ENCODE assay signal across 21 cellular contexts in the genomic region with DNA sequence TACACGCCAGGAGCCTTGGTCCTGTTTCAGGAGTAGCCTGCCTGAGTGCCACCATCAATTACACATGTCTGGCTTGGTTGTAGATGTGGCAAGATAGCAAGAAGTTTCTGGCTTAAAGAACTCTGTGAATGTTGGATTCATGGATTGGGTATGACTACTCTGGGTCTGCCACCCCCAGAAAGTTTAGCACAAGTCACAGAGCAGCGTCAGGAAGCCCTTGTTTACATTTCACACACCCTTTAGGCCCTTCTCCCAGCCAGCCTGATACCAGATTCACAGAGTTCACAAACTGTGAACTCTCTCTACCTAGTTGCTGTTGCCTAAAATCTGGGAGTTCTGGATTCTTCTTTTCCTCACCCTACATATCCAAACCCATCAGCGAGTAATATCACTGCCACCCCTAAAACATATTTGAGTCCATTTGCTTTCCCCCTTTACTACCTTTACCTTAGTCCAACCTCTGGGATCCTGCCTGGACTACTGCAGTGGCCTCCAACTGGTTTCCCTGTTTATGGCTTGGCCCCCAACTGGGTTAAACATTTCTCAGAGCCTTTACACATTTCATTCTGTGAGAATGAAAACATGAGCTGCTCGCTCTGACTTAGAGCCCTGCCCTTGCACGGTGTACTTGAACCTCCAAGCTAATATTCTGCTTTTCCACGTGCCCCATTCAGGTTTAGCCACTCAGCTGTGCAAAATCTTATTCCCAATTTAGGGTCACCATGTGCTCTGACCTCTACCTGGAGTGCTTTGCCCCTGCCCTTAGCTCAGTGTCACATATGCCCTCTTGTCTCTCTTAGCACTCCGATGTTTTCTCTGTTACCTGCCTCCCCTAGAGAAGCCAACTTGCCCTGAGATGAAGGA. TPM values are rescaled to one million over a fixed set of nuclear protein-coding genes. Genes with fewer than 3 reads are reported as not detected.
A peak's percentile ranks its signal among the peaks of the same experiment; 100 is the strongest.
DNase-seq lines count a peak whose midpoint lies in the region; ATAC-seq and TF ChIP-seq lines count a peak whose summit lies in the region.
"Had no signal": no experiment of that assay in that cellular context is flagged by ENCODE, and none has a peak within 500 bp of the region (broad histone marks: within the 10 kb centered on the region; RNA-seq: fewer than 3 reads in every experiment).

No MANE protein-coding gene starts in this region.

- CTCF ChIA-PET in activated naive CD4-positive, alpha-beta T cell treated with anti-CD3 and anti-CD28 coated beads, Interleukin-2, amount 10 ng/mL, durations not matched to agents 7 days and 5 days (lab: Charles Lee): interaction anchor here (0.7 to 1.4 kb wide), 4 partner anchors 11 to 224 kb away, joined by 3 to 4 read pairs (median 3); no protein-coding TSS in a partner anchor

- H3K36me3 Mint-ChIP-seq in activated naive CD4-positive, alpha-beta T cell treated with anti-CD3 and anti-CD28 coated beads, Interleukin-2, amount 50 U/mL, for 72 hours: no peaks in the 10 kb centered on the region
- no peaks in the 10 kb centered on the region for H3K36me3 Mint-ChIP-seq in activated naive CD4-positive, alpha-beta T cell treated with anti-CD3 and anti-CD28 coated beads, Interleukin-2, amount 10 ng/mL, durations not matched to agents 7 days and 5 days
- H3K36me3 Mint-ChIP-seq: CD4-positive, CD25-positive, alpha-beta regulatory T cell had no signal

- in situ Hi-C loops in transverse colon (cut with MboI; ENCODE audit: low pct_ligation_motif_present in 1 of 4, low pct_unique_long_range_greater_than_20kb in 1 of 4, low sequenced_read_pairs in 3 of 4): no loop called here

- H3K36me3 ChIP-seq in transverse colon: no peaks in the 10 kb centered on the region
- H3K36me3 ChIP-seq: ovary had no signal

- 43 to 56% methylated on average over 6 to 7 of the region's 7 CpGs for WGBS in transverse colon (ENCODE audit: low coverage in 1 of 2), 2 donors

- H3K9me3 Mint-ChIP-seq in activated naive CD4-positive, alpha-beta T cell treated with anti-CD3 and anti-CD28 coated beads, Interleukin-2, amount 50 U/mL, for 72 hours: no peaks in the 10 kb centered on the region
- no peaks in the 10 kb centered on the region for H3K9me3 Mint-ChIP-seq in activated naive CD4-positive, alpha-beta T cell treated with anti-CD3 and anti-CD28 coated beads, Interleukin-2, amount 10 ng/mL, durations not matched to agents 7 days and 5 days
- H3K9me3 Mint-ChIP-seq: activated B cell treated with CpG ODN at 0.5 μM for 24 hours; activated CD8-positive, alpha-beta T cell treated with anti-CD3 and anti-CD28 coated beads for 36 hours; activated T-cell treated with anti-CD3 and anti-CD28 coated beads, Interleukin-2, amount 50 U/mL, for 24 hours; CD4-positive, CD25-positive, alpha-beta regulatory T cell had no signal

- no peak for TF ChIP-seq POLR2A in transverse colon (IDR thresholded peaks at IDR 0.05)

- peaks cover 16% of the 10 kb centered on the region for H3K4me1 Mint-ChIP-seq in activated naive CD4-positive, alpha-beta T cell treated with anti-CD3 and anti-CD28 coated beads, Interleukin-2, amount 10 ng/mL, durations not matched to agents 7 days and 5 days

- peak overlapping the region; percentile 26 for H3K27ac Mint-ChIP-seq in activated naive CD4-positive, alpha-beta T cell treated with anti-CD3 and anti-CD28 coated beads, Interleukin-2, amount 50 U/mL, for 72 hours
- no peak overlapping the region for H3K27ac Mint-ChIP-seq in activated naive CD4-positive, alpha-beta T cell treated with anti-CD3 and anti-CD28 coated beads, Interleukin-2, amount 10 ng/mL, durations not matched to agents 7 days and 5 days
- H3K27ac Mint-ChIP-seq: activated B cell treated with CpG ODN at 0.5 μM for 24 hours; activated CD8-positive, alpha-beta T cell treated with anti-CD3 and anti-CD28 coated beads for 36 hours; activated naive CD8-positive, alpha-beta T cell had no signal

- TF ChIP-seq EP300 in transverse colon (IDR thresholded peaks at IDR 0.05; ENCODE audit: low read depth): no peak

- peaks cover 18% of the 10 kb centered on the region for H3K27me3 Mint-ChIP-seq in activated naive CD4-positive, alpha-beta T cell treated with anti-CD3 and anti-CD28 coated beads, Interleukin-2, amount 10 ng/mL, durations not matched to agents 7 days and 5 days
- H3K27me3 Mint-ChIP-seq: activated B cell treated with CpG ODN at 0.5 μM for 24 hours; activated CD8-positive, alpha-beta T cell treated with anti-CD3 and anti-CD28 coated beads for 36 hours; activated naive CD8-positive, alpha-beta T cell; activated T-cell treated with anti-CD3 and anti-CD28 coated beads, Interleukin-2, amount 50 U/mL, for 24 hours; CD4-positive, CD25-positive, alpha-beta regulatory T cell had no signal

- H3K9me3 ChIP-seq in transverse colon: no peaks in the 10 kb centered on the region
- H3K9me3 ChIP-seq: left lung, ovary, SJSA1, tibial nerve had no signal

- no peak for ATAC-seq in activated naive CD4-positive, alpha-beta T cell treated with anti-CD3 and anti-CD28 coated beads, Interleukin-2, amount 50 U/mL, for 72 hours
- peak; percentile 15 for ATAC-seq in left colon
- ATAC-seq: activated CD8-positive, alpha-beta T cell treated with anti-CD3 and anti-CD28 coated beads for 36 hours; foreskin keratinocyte; left lung; sciatic nerve had no signal

- DNase-seq in activated naive CD4-positive, alpha-beta T cell treated with anti-CD3 and anti-CD28 coated beads, Interleukin-2, amount 50 U/mL, for 72 hours (ENCODE audit: low spot score in 2 of 2): no peak
- no peak for DNase-seq in activated naive CD4-positive, alpha-beta T cell treated with anti-CD3 and anti-CD28 coated beads, Interleukin-2, amount 10 ng/mL, durations not matched to agents 7 days and 5 days
- peak in 1 of 2 donors; percentile 24 for DNase-seq in left colon
- no peak for DNase-seq in transverse colon
- DNase-seq in inferior parietal cortex (ENCODE audit: extremely low spot score): no peak
- DNase-seq in middle frontal gyrus (ENCODE audit: extremely low spot score, low spot score): no peak
- DNase-seq: activated B cell treated with CpG ODN at 0.5 μM for 24 hours; activated CD8-positive, alpha-beta T cell treated with anti-CD3 and anti-CD28 coated beads for 36 hours; activated T-cell treated with anti-CD3 and anti-CD28 coated beads, Interleukin-2, amount 50 U/mL, for 24 hours; brain microvascular endothelial cell; CD4-positive, CD25-positive, alpha-beta regulatory T cell; foreskin keratinocyte; left lung; NCI-H1417 treated with DMSO at 0.1 percent for 48 hours; NCI-H69; ovary; stimulated activated naive CD4-positive, alpha-beta T cell treated with Interleukin-2 at 50 U/mL for 16 hours had no signal

- peaks cover 5 to 27% (median 23%) of the 10 kb centered on the region in 4 donors for H3K4me1 ChIP-seq in transverse colon

- intact Hi-C loops in left colon (cut with DNase I, micrococcal nuclease): no loop called here
- intact Hi-C loops in transverse colon (cut with DNase I; ENCODE audit: low total_unique reads): no loop called here

- H3K27me3 ChIP-seq in transverse colon: no peaks in the 10 kb centered on the region
- H3K27me3 ChIP-seq: brain microvascular endothelial cell, foreskin keratinocyte, left lung, ovary, SJSA1, tibial nerve had no signal

- TF ChIP-seq CTCF in transverse colon (IDR thresholded peaks at IDR 0.05): no peak

- H3K27ac ChIP-seq in transverse colon: peak overlapping the region in 3 of 4 donors; percentile 41 to 70 (median 46)
- H3K27ac ChIP-seq: brain microvascular endothelial cell, foreskin keratinocyte, left lung, ovary, SJSA1, tibial nerve had no signal

- H3K4me3 ChIP-seq in transverse colon: no peak overlapping the region
- H3K4me3 ChIP-seq: left lung, ovary, SJSA1, tibial nerve had no signal

- H3K4me3 Mint-ChIP-seq in activated naive CD4-positive, alpha-beta T cell treated with anti-CD3 and anti-CD28 coated beads, Interleukin-2, amount 10 ng/mL, durations not matched to agents 7 days and 5 days: no peak overlapping the region
- H3K4me3 Mint-ChIP-seq: activated B cell treated with CpG ODN at 0.5 μM for 24 hours; activated CD8-positive, alpha-beta T cell treated with anti-CD3 and anti-CD28 coated beads for 36 hours; activated naive CD8-positive, alpha-beta T cell; activated T-cell treated with anti-CD3 and anti-CD28 coated beads, Interleukin-2, amount 50 U/mL, for 24 hours had no signal

RNA-seq across cellular contexts. Expression of a gene that starts 4.0 kb away (rescaled TPM):
- total RNA-seq in activated naive CD4-positive, alpha-beta T cell treated with anti-CD3 and anti-CD28 coated beads, Interleukin-2, amount 50 U/mL, for 72 hours: 1 to 10 TPM; 1.4 to 1.8 TPM
- total RNA-seq in left colon (10 to 100 TPM; 22.4 to 22.6 TPM), transverse colon (10 to 100 TPM; 13.8 to 22.0 (median 17.6) TPM)

RNA-seq across cellular contexts. Expression of a gene that starts 8.4 kb away (rescaled TPM):
- 10 to 100 TPM; 11.3 to 24.8 TPM for total RNA-seq in activated naive CD4-positive, alpha-beta T cell treated with anti-CD3 and anti-CD28 coated beads, Interleukin-2, amount 50 U/mL, for 72 hours
- total RNA-seq in left colon (10 to 100 TPM; 22.7 to 28.6 TPM), transverse colon (10 to 100 TPM; 16.5 to 19.5 (median 18.6) TPM)

RNA-seq across cellular contexts. Expression of a gene that starts 12.6 kb away (rescaled TPM):
- total RNA-seq in activated naive CD4-positive, alpha-beta T cell treated with anti-CD3 and anti-CD28 coated beads, Interleukin-2, amount 50 U/mL, for 72 hours: 10 to 100 TPM; 86.5 to 89.1 TPM
- 100 to 1,000 TPM; 166 to 182 TPM for total RNA-seq in left colon
- 100 to 1,000 TPM in 2 of 4 donors, 10 to 100 TPM in 2; 29.2 to 203 (median 97.9) TPM for total RNA-seq in transverse colon

RNA-seq across cellular contexts. Expression of a gene that starts 17.6 kb away (rescaled TPM):
- total RNA-seq in activated naive CD4-positive, alpha-beta T cell treated with anti-CD3 and anti-CD28 coated beads, Interleukin-2, amount 50 U/mL, for 72 hours: 10 to 100 TPM; 30.8 to 31.1 TPM
- total RNA-seq in left colon (10 to 100 TPM; 17.8 to 24.7 TPM), transverse colon (10 to 100 TPM; 13.1 to 29.4 (median 17.1) TPM)

RNA-seq across cellular contexts. Expression of a gene that starts 40.6 kb away (rescaled TPM):
- 10 to 100 TPM; 16.0 to 16.6 TPM for total RNA-seq in activated naive CD4-positive, alpha-beta T cell treated with anti-CD3 and anti-CD28 coated beads, Interleukin-2, amount 50 U/mL, for 72 hours
- total RNA-seq in left colon: 10 to 100 TPM; 19.2 to 27.4 TPM
- total RNA-seq in transverse colon: 10 to 100 TPM; 22.7 to 64.9 (median 36.5) TPM

Comparison
In these comparisons a context has a peak if more than half of its experiments do, and no peak if none do; other contexts are left out.
1. RNA of a gene that starts 4.0 kb away (total RNA-seq): 22.4 to 22.6 TPM in left colon and 13.8 to 22.0 TPM in transverse colon; 1.4 to 1.8 TPM in activated naive CD4-positive, alpha-beta T cell treated with anti-CD3 and anti-CD28 coated beads, Interleukin-2, amount 50 U/mL, for 72 hours; every median in the first group is over 4 times any median in the second.